ENCODE assay signal across 28 cellular contexts in genomic region chr18:34299828-34300227, GRCh38.
"Had no signal": no experiment of that assay in that cellular context is flagged by ENCODE, and none has a peak within 500 bp of the region (broad histone marks: within the 10 kb centered on the region; RNA-seq: fewer than 3 reads in every experiment).

No MANE protein-coding gene starts in this region.

- H3K36me3 ChIP-seq: left lung, pancreas, right atrium auricular region, right lobe of liver, tibial nerve, uterus had no signal

- ATAC-seq: left colon; left lung; natural killer cell; pancreas; psoas muscle; right lobe of liver; stimulated activated memory B cell treated with anti-CD40 and anti-IgM and Interleukin-4, amounts not matched to agents 10 μg/mL and 1 μg/mL and 100 μg/mL, for 72 hours; stimulated activated naive CD8-positive, alpha-beta T cell treated with anti-CD3 and anti-CD28 coated beads, Interleukin-15, amount 100 ng/mL, for 72 hours had no signal

- DNase-seq: hypothalamus; immature natural killer cell; kidney; left colon; left lung; mesendoderm; naive B cell; natural killer cell; nephron progenitor cell; nucleus accumbens; pancreas; posterior cingulate gyrus; psoas muscle; right lobe of liver; stimulated activated CD4-positive, alpha-beta T cell treated with anti-CD3 and anti-CD28 coated beads, Interleukin-1b, Interleukin-23, amount 100 ng/mL, for 48 hours; stimulated activated CD4-positive, alpha-beta T cell treated with anti-CD3 and anti-CD28 coated beads, Interleukin-2, amount 100 ng/mL, for 48 hours; stimulated activated CD4-positive, alpha-beta T cell treated with anti-CD3 and anti-CD28 coated beads, Interleukin-4, amount 100 ng/mL, for 4 hours; stimulated activated CD8-positive, alpha-beta memory T cell treated with anti-CD3 and anti-CD28 coated beads, Interleukin-4, amount 100 ng/mL, for 48 hours; stimulated activated naive CD4-positive, alpha-beta T cell treated with Interleukin-2 at 50 U/mL for 16 hours; stimulated activated naive CD8-positive, alpha-beta T cell treated with anti-CD3 and anti-CD28 coated beads, Interleukin-15, amount 100 ng/mL, for 72 hours; substantia nigra; uterus had no signal

- H3K9me3 ChIP-seq: left lung, psoas muscle, right atrium auricular region, right lobe of liver, tibial nerve, uterus had no signal

- H3K4me1 ChIP-seq: left lung, pancreas, psoas muscle, right atrium auricular region, right lobe of liver, tibial nerve, uterus had no signal

- FAIRE-seq: islet of Langerhans, kidney had no signal

- H3K4me3 ChIP-seq: left lung, lung, pancreas, psoas muscle, right atrium auricular region, right lobe of liver, smooth muscle cell, tibial nerve, uterus had no signal

- H3K4me2 ChIP-seq: smooth muscle cell had no signal

- H3K27ac ChIP-seq: left lung, pancreas, psoas muscle, right atrium auricular region, right lobe of liver, tibial nerve, uterus had no signal

- H3K27me3 ChIP-seq: left lung, pancreas, right atrium auricular region, right lobe of liver, tibial nerve, uterus had no signal
